Comparison of ENCODE assay signal across 14 cellular contexts in the genomic region with DNA sequence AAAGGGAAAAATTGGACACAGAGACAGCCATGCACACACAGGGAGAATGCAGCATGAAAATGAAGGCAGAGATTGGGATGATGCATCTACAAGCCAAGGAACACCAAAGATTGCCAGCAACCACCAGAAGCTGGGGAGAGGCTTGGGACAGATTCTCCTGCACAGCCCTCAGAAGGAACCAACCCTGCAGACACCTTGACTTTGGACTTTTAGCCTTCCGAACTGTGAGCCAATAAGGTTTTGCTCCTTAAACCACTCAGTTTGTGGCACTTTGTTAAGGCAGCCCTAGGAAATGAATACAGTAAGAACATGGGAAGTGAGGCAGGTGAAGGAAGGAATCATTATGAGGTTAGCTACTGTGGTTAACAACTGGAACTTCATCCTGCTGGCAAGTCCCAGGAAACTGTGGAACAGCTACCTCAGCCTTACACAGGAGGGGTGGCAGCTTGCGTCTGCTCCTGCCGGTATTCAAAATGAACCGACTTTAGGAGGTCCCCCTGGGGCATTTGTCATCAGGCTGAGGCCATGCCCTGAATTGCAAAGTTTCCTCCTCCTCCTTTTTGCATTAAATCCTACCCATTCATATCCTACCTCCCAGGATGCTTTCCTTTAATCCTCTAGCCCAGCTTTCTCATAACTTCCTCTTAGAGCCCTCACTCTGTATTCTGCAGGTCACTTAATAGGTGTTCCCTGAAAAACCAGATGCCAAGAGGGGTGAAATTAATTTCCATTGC. TPM values are rescaled to one million over a fixed set of nuclear protein-coding genes. Genes with fewer than 3 reads are reported as not detected.
DNase-seq lines count a peak whose midpoint lies in the region; ATAC-seq, FAIRE-seq and TF ChIP-seq lines count a peak whose summit lies in the region.
"Had no signal": no experiment of that assay in that cellular context is flagged by ENCODE, and none has a peak within 500 bp of the region (broad histone marks: within the 10 kb centered on the region; RNA-seq: fewer than 3 reads in every experiment).

No MANE protein-coding gene starts in this region.

- in situ Hi-C loops in HAP-1 (cut with MboI; ENCODE audit: low sequenced_read_pairs): no loop called here

- H3K27me3 ChIP-seq in HAP-1 (ENCODE audit: low read depth) (peaks cover 7% of the 10 kb centered on the region; the same call in 1 of the 2 replicates), esophagus squamous epithelium (peaks cover 0 to 28% (median 0%) of the 10 kb centered on the region in 4 donors)

- POLR2A ChIA-PET in activated CD4-positive, alpha-beta T cell treated with anti-CD3 and anti-CD28 coated beads for 36 hours (lab: Charles Lee): interaction anchor here (1.1 to 6.3 kb wide), 3 partner anchors 14 to 47 kb away, joined by 3 to 57 read pairs (median 4); a partner anchor contains a TSS
- POLR2A ChIA-PET in activated naive CD8-positive, alpha-beta T cell treated with anti-CD3 and anti-CD28 coated beads, Interleukin-2, amount 10 ng/mL, durations not matched to agents 7 days and 5 days (lab: Charles Lee): interaction anchor here (0.6 to 5.0 kb wide), 4 partner anchors 14 to 48 kb away, joined by 3 to 66 read pairs (median 4); a partner anchor contains a TSS
- POLR2A ChIA-PET in naive thymus-derived CD8-positive, alpha-beta T cell (lab: Charles Lee): interaction anchor here (1.0 to 4.8 kb wide), 2 partner anchors 13 to 48 kb away, joined by 3 to 42 read pairs; a partner anchor contains a TSS

- no peaks in the 10 kb centered on the region for H3K9me3 ChIP-seq in HAP-1
- H3K9me3 ChIP-seq in esophagus squamous epithelium: no peaks in the 10 kb centered on the region
- H3K9me3 ChIP-seq: lower lobe of right lung had no signal

- no peak for FAIRE-seq in GM12892 (lab: Jason Lieb, UNC)

- no peak overlapping the region for H3K27ac ChIP-seq in esophagus squamous epithelium
- H3K27ac ChIP-seq: lower lobe of right lung, WERI-Rb-1 had no signal

- TF ChIP-seq CTCF in esophagus squamous epithelium (IDR thresholded peaks at IDR 0.05): no peak

- no peak for ATAC-seq in activated CD4-positive, alpha-beta T cell treated with anti-CD3 and anti-CD28 coated beads for 36 hours
- no peak for ATAC-seq in activated naive CD8-positive, alpha-beta T cell treated with anti-CD3 and anti-CD28 coated beads, Interleukin-2, amount 10 ng/mL, durations not matched to agents 7 days and 5 days (ENCODE audit: low read depth)
- ATAC-seq in naive thymus-derived CD8-positive, alpha-beta T cell: no peak
- ATAC-seq: lower lobe of right lung, SK-N-SH treated with all-trans-retinoic acid at 6 μM for 48 hours had no signal

- no peak for DNase-seq in activated CD4-positive, alpha-beta T cell treated with anti-CD3 and anti-CD28 coated beads for 36 hours
- DNase-seq in activated CD4-positive, alpha-beta T cell treated with anti-CD3 and anti-CD28 coated beads, Interleukin-2, amount 50 U/mL, for 48 hours: no peak
- DNase-seq in HAP-1 (ENCODE audit: low spot score in 2 of 2) (peak; percentile 24 to 50), medulla oblongata (ENCODE audit: extremely low spot score) (no peak), esophagus squamous epithelium (lab: John Stamatoyannopoulos, UW) (no peak), GM12892 (ENCODE audit: insufficient read length) (no peak)
- DNase-seq in activated naive CD8-positive, alpha-beta T cell treated with anti-CD3 and anti-CD28 coated beads, Interleukin-2, amount 10 ng/mL, durations not matched to agents 7 days and 5 days: no peak
- DNase-seq in naive thymus-derived CD8-positive, alpha-beta T cell: no peak
- DNase-seq: GF-D8, lower lobe of right lung, NCI-H446 treated with DMSO at 0.1 percent for 48 hours, nephron progenitor cell, WERI-Rb-1 had no signal

- H3K36me3 ChIP-seq in HAP-1 (replicated peaks) (no peaks in the 10 kb centered on the region), esophagus squamous epithelium (no peaks in the 10 kb centered on the region)
- H3K36me3 ChIP-seq: lower lobe of right lung, WERI-Rb-1 had no signal

- H3K36me3 Mint-ChIP-seq in activated CD4-positive, alpha-beta T cell treated with anti-CD3 and anti-CD28 coated beads for 36 hours (ENCODE audit: low read depth): peaks cover 63% of the 10 kb centered on the region
- H3K36me3 Mint-ChIP-seq in activated naive CD8-positive, alpha-beta T cell treated with anti-CD3 and anti-CD28 coated beads, Interleukin-2, amount 10 ng/mL, durations not matched to agents 7 days and 5 days: peaks cover 47% of the 10 kb centered on the region
- peaks cover 14 to 86% (median 15%) of the 10 kb centered on the region in 3 donors for H3K36me3 Mint-ChIP-seq in naive thymus-derived CD8-positive, alpha-beta T cell

- 39 to 47% methylated on average over 4 of the region's 4 CpGs for WGBS in esophagus squamous epithelium, 2 donors

- H3K27me3 Mint-ChIP-seq in activated CD4-positive, alpha-beta T cell treated with anti-CD3 and anti-CD28 coated beads for 36 hours: no peaks in the 10 kb centered on the region
- no peaks in the 10 kb centered on the region for H3K27me3 Mint-ChIP-seq in activated naive CD8-positive, alpha-beta T cell treated with anti-CD3 and anti-CD28 coated beads, Interleukin-2, amount 10 ng/mL, durations not matched to agents 7 days and 5 days
- no peaks in the 10 kb centered on the region for H3K27me3 Mint-ChIP-seq in naive thymus-derived CD8-positive, alpha-beta T cell

- intact Hi-C loops in activated CD4-positive, alpha-beta T cell treated with anti-CD3 and anti-CD28 coated beads for 36 hours (cut with DNase I, micrococcal nuclease): loop anchor here (1.0 to 5.0 kb wide), 2 partner anchors 9 to 124 kb away; no protein-coding TSS in a partner anchor
- intact Hi-C loops in esophagus squamous epithelium (cut with DNase I): no loop called here

- peak overlapping the region; percentile 95 for H3K27ac Mint-ChIP-seq in activated CD4-positive, alpha-beta T cell treated with anti-CD3 and anti-CD28 coated beads for 36 hours
- H3K27ac Mint-ChIP-seq in activated naive CD8-positive, alpha-beta T cell treated with anti-CD3 and anti-CD28 coated beads, Interleukin-2, amount 10 ng/mL, durations not matched to agents 7 days and 5 days: peak overlapping the region; percentile 88
- H3K27ac Mint-ChIP-seq in naive thymus-derived CD8-positive, alpha-beta T cell: peak overlapping the region; percentile 23 to 97 (median 86)
- H3K27ac Mint-ChIP-seq: nephron progenitor cell had no signal

- peaks cover 96% of the 10 kb centered on the region for H3K4me1 Mint-ChIP-seq in activated CD4-positive, alpha-beta T cell treated with anti-CD3 and anti-CD28 coated beads for 36 hours
- H3K4me1 Mint-ChIP-seq in activated naive CD8-positive, alpha-beta T cell treated with anti-CD3 and anti-CD28 coated beads, Interleukin-2, amount 10 ng/mL, durations not matched to agents 7 days and 5 days: peaks cover 81% of the 10 kb centered on the region
- peaks cover 56 to 99% (median 93%) of the 10 kb centered on the region in 4 donors for H3K4me1 Mint-ChIP-seq in naive thymus-derived CD8-positive, alpha-beta T cell

- CTCF ChIA-PET in activated CD4-positive, alpha-beta T cell treated with anti-CD3 and anti-CD28 coated beads for 36 hours (lab: Charles Lee): interaction anchor here (0.8 to 5.6 kb wide), 8 partner anchors 10 to 56 kb away, joined by 3 to 62 read pairs (median 3); a partner anchor contains a TSS

- H3K4me3 ChIP-seq in HAP-1 (no peak overlapping the region), esophagus squamous epithelium (no peak overlapping the region)
- H3K4me3 ChIP-seq: lower lobe of right lung had no signal

- TF ChIP-seq POLR2A in esophagus squamous epithelium (IDR thresholded peaks at IDR 0.05): no peak
- no peak for TF ChIP-seq POLR2A in GM12892 (IDR thresholded peaks at IDR 0.05; ENCODE audit: low read depth, low read length)

- H3K9me3 Mint-ChIP-seq in activated CD4-positive, alpha-beta T cell treated with anti-CD3 and anti-CD28 coated beads for 36 hours (ENCODE audit: low read depth): no peaks in the 10 kb centered on the region
- no peaks in the 10 kb centered on the region for H3K9me3 Mint-ChIP-seq in activated naive CD8-positive, alpha-beta T cell treated with anti-CD3 and anti-CD28 coated beads, Interleukin-2, amount 10 ng/mL, durations not matched to agents 7 days and 5 days
- no peaks in the 10 kb centered on the region for H3K9me3 Mint-ChIP-seq in naive thymus-derived CD8-positive, alpha-beta T cell
- H3K9me3 Mint-ChIP-seq: nephron progenitor cell had no signal

- H3K4me3 Mint-ChIP-seq in activated CD4-positive, alpha-beta T cell treated with anti-CD3 and anti-CD28 coated beads for 36 hours: peak overlapping the region; percentile 31
- H3K4me3 Mint-ChIP-seq in activated naive CD8-positive, alpha-beta T cell treated with anti-CD3 and anti-CD28 coated beads, Interleukin-2, amount 10 ng/mL, durations not matched to agents 7 days and 5 days: peak overlapping the region; percentile 43
- peak overlapping the region; percentile 26 to 78 (median 61) for H3K4me3 Mint-ChIP-seq in naive thymus-derived CD8-positive, alpha-beta T cell
- H3K4me3 Mint-ChIP-seq: nephron progenitor cell had no signal

- H3K4me1 ChIP-seq in HAP-1 (peaks cover 7% of the 10 kb centered on the region), esophagus squamous epithelium (peaks cover 0 to 18% (median 0%) of the 10 kb centered on the region in 3 donors)
- H3K4me1 ChIP-seq: lower lobe of right lung had no signal

RNA-seq across cellular contexts. Expression of a gene that starts 15.4 kb away (rescaled TPM):
- total RNA-seq in activated CD4-positive, alpha-beta T cell treated with anti-CD3 and anti-CD28 coated beads for 36 hours: 100 to 1,000 TPM; 149 TPM
- 100 to 1,000 TPM; 252 to 276 TPM for total RNA-seq in activated naive CD8-positive, alpha-beta T cell treated with anti-CD3 and anti-CD28 coated beads, Interleukin-2, amount 10 ng/mL, durations not matched to agents 7 days and 5 days
- total RNA-seq in naive thymus-derived CD8-positive, alpha-beta T cell: 100 to 1,000 TPM; 300 to 308 TPM
- polyA plus RNA-seq in naive thymus-derived CD8-positive, alpha-beta T cell: 100 to 1,000 TPM; 244 to 325 (median 310) TPM
- 1 to 10 TPM in 3 of 4 donors, under 1 TPM in 1; 0.68 to 3.5 (median 3.1) TPM for total RNA-seq in esophagus squamous epithelium
- polyA plus RNA-seq in GM12892 (2012; ENCODE audit: missing spikeins): 1.1 TPM

RNA-seq across cellular contexts. Expression of a gene that starts 50.7 kb away (rescaled TPM):
- 1 to 10 TPM; 8.8 to 9.4 TPM for total RNA-seq in activated CD4-positive, alpha-beta T cell treated with anti-CD3 and anti-CD28 coated beads for 36 hours
- 10 to 100 TPM in 1 of 2 experiments, 1 to 10 TPM in 1; 9.8 to 11.2 TPM for total RNA-seq in activated naive CD8-positive, alpha-beta T cell treated with anti-CD3 and anti-CD28 coated beads, Interleukin-2, amount 10 ng/mL, durations not matched to agents 7 days and 5 days
- total RNA-seq in naive thymus-derived CD8-positive, alpha-beta T cell: 10 to 100 TPM; 13.8 to 15.5 TPM
- polyA plus RNA-seq in naive thymus-derived CD8-positive, alpha-beta T cell: 10 to 100 TPM; 14.6 to 26.8 (median 23.3) TPM
- total RNA-seq in esophagus squamous epithelium: 100 to 1,000 TPM; 110 to 203 (median 175) TPM
- 15.2 TPM for polyA plus RNA-seq in GM12892 (2012; ENCODE audit: missing spikeins)

Comparison
In these comparisons a context has a peak if more than half of its experiments do, and no peak if none do; other contexts are left out.
1. DNase-seq: peak in HAP-1 (2 of 2); none in activated CD4-positive, alpha-beta T cell treated with anti-CD3 and anti-CD28 coated beads for 36 hours (single experiment), activated CD4-positive, alpha-beta T cell treated with anti-CD3 and anti-CD28 coated beads, Interleukin-2, amount 50 U/mL, for 48 hours (0 of 2), activated naive CD8-positive, alpha-beta T cell treated with anti-CD3 and anti-CD28 coated beads, Interleukin-2, amount 10 ng/mL, durations not matched to agents 7 days and 5 days (single experiment), naive thymus-derived CD8-positive, alpha-beta T cell (0 of 10), medulla oblongata (single experiment), esophagus squamous epithelium (single experiment) and GM12892 (single experiment).
2. RNA of a gene that starts 15.4 kb away (total RNA-seq): 300 to 308 TPM in naive thymus-derived CD8-positive, alpha-beta T cell, 252 to 276 TPM in activated naive CD8-positive, alpha-beta T cell treated with anti-CD3 and anti-CD28 coated beads, Interleukin-2, amount 10 ng/mL, durations not matched to agents 7 days and 5 days and 149 TPM in activated CD4-positive, alpha-beta T cell treated with anti-CD3 and anti-CD28 coated beads for 36 hours; 0.68 to 3.5 TPM in esophagus squamous epithelium; every median in the first group is over 10 times any median in the second.
3. RNA of a gene that starts 50.7 kb away (total RNA-seq): 110 to 203 TPM in esophagus squamous epithelium; 13.8 to 15.5 TPM in naive thymus-derived CD8-positive, alpha-beta T cell, 9.8 to 11.2 TPM in activated naive CD8-positive, alpha-beta T cell treated with anti-CD3 and anti-CD28 coated beads, Interleukin-2, amount 10 ng/mL, durations not matched to agents 7 days and 5 days and 8.8 to 9.4 TPM in activated CD4-positive, alpha-beta T cell treated with anti-CD3 and anti-CD28 coated beads for 36 hours; every median in the first group is over 4 times any median in the second.
4. Peak in every context shown above with its lines, with median percentiles within 50 percentile points of each other: H3K27ac Mint-ChIP-seq and H3K4me3 Mint-ChIP-seq.